In genomic region chr3:188288153-188288552, GRCh38 we compare ENCODE assay signal across 21 cellular contexts.
A peak's percentile ranks its signal among the peaks of the same experiment; 100 is the strongest.
DNase-seq lines count a peak whose midpoint lies in the region; ATAC-seq, FAIRE-seq and TF ChIP-seq lines count a peak whose summit lies in the region.
"Had no signal": no experiment of that assay in that cellular context is flagged by ENCODE, and none has a peak within 500 bp of the region (broad histone marks: within the 10 kb centered on the region; RNA-seq: fewer than 3 reads in every experiment).

No MANE protein-coding gene starts in this region.

- in situ Hi-C loops in HepG2 (cut with HindIII; ENCODE audit: extremely low pct_ligation_motif_present, low pct_unique_long_range_greater_than_20kb) = no loop called here

- FAIRE-seq in HepG2 (lab: Jason Lieb, UNC) = no peak
- FAIRE-seq: keratinocyte had no signal

- no peak overlapping the region for H3K4me2 ChIP-seq in HepG2 (ENCODE audit: low read depth, low read length)

- H3K4me3 ChIP-seq in coronary artery (no peak overlapping the region), HepG2 (replicated peaks in 1 of 3; ENCODE audit: insufficient read depth in 1 of 3, low read depth in 2 of 3, low read length in 3 of 3) (no peak overlapping the region)
- H3K4me3 ChIP-seq: body of pancreas, dorsolateral prefrontal cortex, MG63 had no signal

- TF ChIP-seq CTCF in HFFc6 (IDR thresholded peaks at IDR 0.05) = no peak
- no peak for TF ChIP-seq CTCF in coronary artery (IDR thresholded peaks at IDR 0.05)
- no peak for TF ChIP-seq CTCF in HepG2 (CRISPR knock-in tag; IDR thresholded peaks at IDR 0.05)

- H3K9me3 Mint-ChIP-seq in HFFc6 = no peaks in the 10 kb centered on the region
- H3K9me3 Mint-ChIP-seq in stimulated activated naive B cell treated with anti-CD40 and anti-IgM and Interleukin-4, amounts not matched to agents 10 μg/mL and 1 μg/mL and 100 μg/mL, for 72 hours = no peaks in the 10 kb centered on the region
- H3K9me3 Mint-ChIP-seq: activated naive CD4-positive, alpha-beta T cell treated with anti-CD3 and anti-CD28 coated beads, Interleukin-2, amount 50 U/mL, for 72 hours; IgD-negative memory B cell; stimulated activated naive CD8-positive, alpha-beta T cell treated with anti-CD3 and anti-CD28 coated beads, Interleukin-15, Interleukin-2, amounts not matched to agents 100 ng/mL and 50 ng/mL, for 24 hours; WTC11 had no signal

- DNase-seq in HFFc6 = no peak
- DNase-seq in coronary artery (ENCODE audit: low spot score) = no peak
- DNase-seq in HepG2 (ENCODE audit: low spot score) = no peak
- DNase-seq in stimulated activated naive B cell treated with anti-CD40 and anti-IgM and Interleukin-4, amounts not matched to agents 10 μg/mL and 1 μg/mL and 100 μg/mL, for 72 hours = no peak
- no peak for DNase-seq in UCSD-AML1 (lab: John Stamatoyannopoulos, UW; ENCODE audit: unreplicated experiment)
- no peak for DNase-seq in A172 (ENCODE audit: low spot score)
- DNase-seq: activated CD8-positive, alpha-beta T cell treated with anti-CD3 and anti-CD28 coated beads for 36 hours; body of pancreas; dorsolateral prefrontal cortex; HCEC 1CT; hippocampal formation; MG63; NCI-H1694 had no signal

- TF ChIP-seq EP300 in HepG2 (IDR thresholded peaks at IDR 0.05; ENCODE audit: low read depth in 2 of 2, low read length in 2 of 2) = no peak
- no peak for TF ChIP-seq EP300 in HepG2 (CRISPR knock-in tag; IDR thresholded peaks at IDR 0.05; ENCODE audit: borderline replicate concordance)

- no peak for TF ChIP-seq POLR2A in HepG2 (IDR thresholded peaks at IDR 0.05; ENCODE audit: insufficient read depth in 1 of 2, low read depth in 2 of 2, low read length in 2 of 2)

- peaks cover 86% of the 10 kb centered on the region for H3K4me1 Mint-ChIP-seq in HFFc6 (ENCODE audit: low read depth)
- peaks cover 37 to 72% of the 10 kb centered on the region in 2 donors for H3K4me1 Mint-ChIP-seq in stimulated activated naive B cell treated with anti-CD40 and anti-IgM and Interleukin-4, amounts not matched to agents 10 μg/mL and 1 μg/mL and 100 μg/mL, for 72 hours

- H3K27ac ChIP-seq in coronary artery = peak overlapping the region; percentile 54 to 80
- H3K27ac ChIP-seq in HepG2 (ENCODE audit: extremely low read length, insufficient read depth, low read length) = peak overlapping the region; percentile 25
- H3K27ac ChIP-seq: body of pancreas, neutrophil had no signal

- H3K9me3 ChIP-seq in HepG2 (ENCODE audit: low read length) = no peaks in the 10 kb centered on the region
- H3K9me3 ChIP-seq: body of pancreas, neutrophil had no signal

- CTCF ChIA-PET in HepG2 (lab: Yijun Ruan, JAX; ENCODE audit: low intra/inter-chr PET ratio, low total read pairs) = no interaction called here

- peaks cover 42% of the 10 kb centered on the region for H3K79me2 ChIP-seq in HepG2 (ENCODE audit: insufficient read depth, low read length)

- no TSS peak for BruUV-seq in HepG2 (replicated peaks; lab: Mats Ljungman, UMichigan)

- peak overlapping the region; percentile 43; the same call in 1 of the 2 replicates for H3K27ac Mint-ChIP-seq in HFFc6
- peak overlapping the region; percentile 17 for H3K27ac Mint-ChIP-seq in stimulated activated naive B cell treated with anti-CD40 and anti-IgM and Interleukin-4, amounts not matched to agents 10 μg/mL and 1 μg/mL and 100 μg/mL, for 72 hours
- H3K27ac Mint-ChIP-seq: activated CD8-positive, alpha-beta T cell treated with anti-CD3 and anti-CD28 coated beads for 36 hours; IgD-negative memory B cell; stimulated activated naive CD8-positive, alpha-beta T cell treated with anti-CD3 and anti-CD28 coated beads, Interleukin-15, Interleukin-2, amounts not matched to agents 100 ng/mL and 50 ng/mL, for 24 hours had no signal

- H3K9ac ChIP-seq in HepG2 (ENCODE audit: insufficient read depth, low read depth, low read length) = no peak overlapping the region

- no peaks in the 10 kb centered on the region; the same call in none of the 2 replicates for H3K27me3 Mint-ChIP-seq in HFFc6 (ENCODE audit: insufficient read depth)
- no peaks in the 10 kb centered on the region for H3K27me3 Mint-ChIP-seq in stimulated activated naive B cell treated with anti-CD40 and anti-IgM and Interleukin-4, amounts not matched to agents 10 μg/mL and 1 μg/mL and 100 μg/mL, for 72 hours
- H3K27me3 Mint-ChIP-seq: activated CD8-positive, alpha-beta T cell treated with anti-CD3 and anti-CD28 coated beads for 36 hours; IgD-negative memory B cell; stimulated activated naive CD8-positive, alpha-beta T cell treated with anti-CD3 and anti-CD28 coated beads, Interleukin-15, Interleukin-2, amounts not matched to agents 100 ng/mL and 50 ng/mL, for 24 hours had no signal

- peaks cover 66% of the 10 kb centered on the region for H3K4me1 ChIP-seq in HepG2 (ENCODE audit: insufficient read depth, low read length)

- H2AFZ ChIP-seq in HepG2 (ENCODE audit: low read length) = no peak overlapping the region

- no peaks in the 10 kb centered on the region for H4K20me1 ChIP-seq in HepG2 (ENCODE audit: insufficient read depth, low read length)

- TF ChIP-seq RAD21 in HepG2 (CRISPR knock-in tag; IDR thresholded peaks at IDR 0.05) = no peak

- POLR2A ChIA-PET in HepG2 (lab: Yijun Ruan, JAX) = no interaction called here

- 92% methylated on average over 8 of the region's 8 CpGs for WGBS in HepG2 (ENCODE audit: low lambda C conversion rate)

- H3K4me3 Mint-ChIP-seq in HFFc6 = no peak overlapping the region
- peak overlapping the region in 1 of 2 donors; percentile 8 for H3K4me3 Mint-ChIP-seq in stimulated activated naive B cell treated with anti-CD40 and anti-IgM and Interleukin-4, amounts not matched to agents 10 μg/mL and 1 μg/mL and 100 μg/mL, for 72 hours
- H3K4me3 Mint-ChIP-seq: activated CD8-positive, alpha-beta T cell treated with anti-CD3 and anti-CD28 coated beads for 36 hours; IgD-negative memory B cell; stimulated activated naive CD8-positive, alpha-beta T cell treated with anti-CD3 and anti-CD28 coated beads, Interleukin-15, Interleukin-2, amounts not matched to agents 100 ng/mL and 50 ng/mL, for 24 hours; WTC11 had no signal

- H3K27me3 ChIP-seq in HepG2 (ENCODE audit: control insufficient read depth in 1 of 2, insufficient read depth in 2 of 2, low read length in 2 of 2) = no peaks in the 10 kb centered on the region
- H3K27me3 ChIP-seq: body of pancreas, dorsolateral prefrontal cortex, MG63, neutrophil had no signal

- ATAC-seq in HepG2 (no peak), GM21515 (IDR thresholded peaks at IDR 0.05; ENCODE audit: unreplicated experiment) (no peak)
- peak; percentile 36 to 49 for ATAC-seq in stimulated activated naive B cell treated with anti-CD40 and anti-IgM and Interleukin-4, amounts not matched to agents 10 μg/mL and 1 μg/mL and 100 μg/mL, for 72 hours (replicated peaks)
- ATAC-seq: activated CD8-positive, alpha-beta T cell treated with anti-CD3 and anti-CD28 coated beads for 36 hours; activated naive CD4-positive, alpha-beta T cell treated with anti-CD3 and anti-CD28 coated beads, Interleukin-2, amount 50 U/mL, for 72 hours; body of pancreas; esophagus mucosa; WTC11 had no signal

- H3K36me3 Mint-ChIP-seq in HFFc6 (ENCODE audit: low read depth) = peaks cover 32% of the 10 kb centered on the region
- peaks cover 3 to 34% of the 10 kb centered on the region in 2 donors for H3K36me3 Mint-ChIP-seq in stimulated activated naive B cell treated with anti-CD40 and anti-IgM and Interleukin-4, amounts not matched to agents 10 μg/mL and 1 μg/mL and 100 μg/mL, for 72 hours
- H3K36me3 Mint-ChIP-seq: WTC11 had no signal

- intact Hi-C loops in HepG2 (cut with micrococcal nuclease; ENCODE audit: unreplicated experiment) = no loop called here

- H3K36me3 ChIP-seq in HepG2 (replicated peaks in 1 of 2; ENCODE audit: control insufficient read depth in 1 of 2, insufficient read depth in 2 of 2, low read length in 2 of 2) = no peaks in the 10 kb centered on the region; a peak in 1 of 5 replicates
- H3K36me3 ChIP-seq: neutrophil had no signal

TF ChIP-seq in HepG2, 621 proteins besides CTCF, POLR2A, EP300 and RAD21 (continues in another document):
- TF ChIP-seq ZNF747 (CRISPR knock-in tag; IDR thresholded peaks at IDR 0.05; ENCODE audit: borderline replicate concordance) = no peak

Comparison
In these comparisons a context has a peak if more than half of its experiments do, and no peak if none do; other contexts are left out.
1. ATAC-seq: peak in stimulated activated naive B cell treated with anti-CD40 and anti-IgM and Interleukin-4, amounts not matched to agents 10 μg/mL and 1 μg/mL and 100 μg/mL, for 72 hours (2 of 2); none in HepG2 (single experiment) and GM21515 (single experiment).